1 cellular context compared by ENCODE assay signal in the genomic region with DNA sequence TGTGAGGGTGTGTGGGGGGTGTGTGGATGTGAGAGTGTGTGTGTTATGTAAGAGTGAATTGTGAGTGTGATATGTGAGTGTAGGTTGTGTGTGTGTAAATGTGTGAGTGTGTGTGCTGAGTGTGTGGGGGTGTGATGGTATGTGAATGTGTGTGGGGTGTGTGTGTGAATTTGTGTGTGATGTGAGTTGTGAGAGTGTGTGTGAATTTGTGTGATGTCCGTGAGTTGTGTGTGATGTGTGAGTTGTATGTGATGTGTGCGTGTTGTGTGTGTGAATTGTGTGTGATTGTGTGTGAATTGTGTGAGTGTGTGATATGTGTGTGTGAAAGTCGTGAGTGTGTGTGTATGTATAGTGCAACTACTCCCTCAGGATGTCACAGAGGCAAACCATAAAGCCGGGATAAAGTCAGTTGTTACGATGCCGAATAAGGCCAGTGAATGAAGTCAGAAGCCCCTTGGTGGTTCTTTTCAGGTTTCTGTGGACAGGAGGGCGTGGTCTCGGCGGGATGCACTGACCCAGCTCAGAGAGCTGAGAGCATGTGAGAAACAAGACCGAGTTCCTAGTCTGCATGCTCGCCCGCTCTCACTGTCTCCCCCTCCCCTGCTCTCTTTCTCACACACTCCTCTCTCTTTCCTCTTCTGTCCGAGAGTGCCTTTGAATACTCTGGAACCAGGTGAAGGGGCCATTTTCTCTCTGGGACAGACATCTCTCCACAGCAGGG.
TF ChIP-seq lines count a peak whose summit lies in the region.

No MANE protein-coding gene starts in this region.

TF ChIP-seq in IMR-90, 13 proteins besides CTCF, POLR2A, EP300 and RAD21:
- TF ChIP-seq FOS (IDR thresholded peaks at IDR 0.05; ENCODE audit: low read depth, low read length): no peak
- TF ChIP-seq MAFK (IDR thresholded peaks at IDR 0.05; ENCODE audit: low read depth, low read length): no peak
- no peak for TF ChIP-seq CEBPB (IDR thresholded peaks at IDR 0.05; ENCODE audit: low read depth, low read length)
- no peak for TF ChIP-seq MAZ (IDR thresholded peaks at IDR 0.05; ENCODE audit: borderline replicate concordance, low read depth, low read length)
